In the genomic region with DNA sequence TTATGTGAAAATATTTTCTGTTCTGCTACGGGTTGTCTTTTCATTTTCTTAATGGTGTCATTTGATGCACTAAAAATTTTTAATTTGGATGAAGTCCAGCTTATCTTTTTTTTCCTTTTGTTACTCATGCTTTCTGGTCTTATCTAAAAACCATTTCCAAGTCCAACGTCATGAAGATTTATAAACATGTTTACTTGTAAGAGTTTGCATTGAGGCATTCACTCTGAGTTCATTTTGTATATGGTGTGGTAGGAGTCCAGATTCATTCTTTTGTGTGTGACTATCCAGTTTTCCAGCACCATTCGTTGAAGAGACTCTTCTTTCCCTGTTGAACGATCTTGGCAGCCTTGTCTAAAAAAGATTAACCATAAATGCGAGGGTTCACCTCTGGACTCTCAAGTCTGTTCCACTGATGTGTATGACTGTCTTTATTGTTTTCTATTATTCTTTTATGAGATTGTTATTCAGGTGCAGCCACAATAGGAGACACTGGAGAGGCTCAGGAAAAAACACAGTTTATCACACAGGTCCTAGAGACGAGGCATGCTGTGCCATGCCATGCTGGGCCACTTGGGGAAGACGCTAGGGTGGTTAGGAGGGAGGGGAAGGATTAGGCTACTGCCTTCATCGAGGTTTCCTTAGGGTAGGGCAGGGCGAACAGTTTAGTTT, we compare ENCODE assay signal across 15 cellular contexts. TPM values are rescaled to one million over a fixed set of nuclear protein-coding genes. Genes with fewer than 3 reads are reported as not detected.
DNase-seq lines count a peak whose midpoint lies in the region; ATAC-seq and TF ChIP-seq lines count a peak whose summit lies in the region.
"Had no signal": no experiment of that assay in that cellular context is flagged by ENCODE, and none has a peak within 500 bp of the region (broad histone marks: within the 10 kb centered on the region; RNA-seq: fewer than 3 reads in every experiment).

No MANE protein-coding gene starts in this region.

- peak; percentile 31 for ATAC-seq in Right ventricle myocardium inferior
- ATAC-seq: activated naive CD4-positive, alpha-beta T cell treated with anti-CD3 and anti-CD28 coated beads, Interleukin-2, amount 50 U/mL, for 72 hours; SK-N-SH treated with all-trans-retinoic acid at 6 μM for 48 hours had no signal

- peaks cover 7% of the 10 kb centered on the region for H3K4me1 Mint-ChIP-seq in mesothelial cell of epicardium

- peak; percentile 23 for TF ChIP-seq POLR2A in erythroblast (IDR thresholded peaks at IDR 0.05; ENCODE audit: low read length)

- peaks cover 65% of the 10 kb centered on the region for H3K36me3 Mint-ChIP-seq in mesothelial cell of epicardium

- H3K27me3 Mint-ChIP-seq in mesothelial cell of epicardium (ENCODE audit: low read depth), result no peaks in the 10 kb centered on the region

- H3K4me3 Mint-ChIP-seq in mesothelial cell of epicardium, result no peak overlapping the region

- DNase-seq in Right ventricle myocardium inferior (ENCODE audit: missing footprints) (no peak), cardiac septum (ENCODE audit: low spot score) (no peak), erythroblast (lab: John Stamatoyannopoulos, UW) (peak; percentile 37 to 43), mesothelial cell of epicardium (ENCODE audit: low spot score in 2 of 2, unreplicated experiment in 2 of 2) (no peak), GM19240 (ENCODE audit: insufficient read length, low spot score) (no peak), mesenteric fat pad (ENCODE audit: low spot score) (no peak), superior temporal gyrus (ENCODE audit: extremely low spot score) (no peak)
- DNase-seq in stimulated activated CD8-positive, alpha-beta memory T cell treated with anti-CD3 and anti-CD28 coated beads, Interleukin-4, amount 100 ng/mL, for 48 hours, result no peak
- DNase-seq: central memory CD4-positive, alpha-beta T cell; kidney glomerular epithelial cell; NCI-H1048; NCI-H446 treated with DMSO at 0.1 percent for 48 hours; trophoblast cell had no signal

- H3K27ac Mint-ChIP-seq in mesothelial cell of epicardium, result peak overlapping the region; percentile 80

- H3K9me3 Mint-ChIP-seq in mesothelial cell of epicardium, result peaks cover 10% of the 10 kb centered on the region
- H3K9me3 Mint-ChIP-seq: activated naive CD4-positive, alpha-beta T cell treated with anti-CD3 and anti-CD28 coated beads, Interleukin-2, amount 50 U/mL, for 72 hours had no signal

- TF ChIP-seq CTCF in mesothelial cell of epicardium (IDR thresholded peaks at IDR 0.05; ENCODE audit: unreplicated experiment), result no peak

- intact Hi-C loops in Right ventricle myocardium inferior (cut with DNase I), result no loop called here
- intact Hi-C loops in cardiac septum (cut with DNase I), result no loop called here

RNA-seq across cellular contexts. Expression of a gene that starts 35.0 kb away (rescaled TPM):
- total RNA-seq in Right ventricle myocardium inferior, result 7.4 TPM
- total RNA-seq in cardiac septum, result 10.2 TPM
- 36.2 to 40.0 TPM (median 37.6 TPM) in 3 replicates for total RNA-seq in mesothelial cell of epicardium
- total RNA-seq in mesenteric fat pad, result 12.8 TPM

Comparison
In these comparisons a context has a peak if more than half of its experiments do, and no peak if none do; other contexts are left out.
1. DNase-seq: peak in erythroblast (2 of 2); none in Right ventricle myocardium inferior (single experiment), cardiac septum (single experiment), mesothelial cell of epicardium (0 of 2), stimulated activated CD8-positive, alpha-beta memory T cell treated with anti-CD3 and anti-CD28 coated beads, Interleukin-4, amount 100 ng/mL, for 48 hours (single experiment), GM19240 (single experiment), mesenteric fat pad (single experiment) and superior temporal gyrus (single experiment).